ENCODE assay signal across 17 cellular contexts in genomic region chr17:8581002-8581658, GRCh38. TPM values are rescaled to one million over a fixed set of nuclear protein-coding genes. Genes with fewer than 3 reads are reported as not detected.
DNase-seq lines count a peak whose midpoint lies in the region; ATAC-seq, FAIRE-seq and TF ChIP-seq lines count a peak whose summit lies in the region.
"Had no signal": no experiment of that assay in that cellular context is flagged by ENCODE, and none has a peak within 500 bp of the region (broad histone marks: within the 10 kb centered on the region; RNA-seq: fewer than 3 reads in every experiment).

No MANE protein-coding gene starts in this region.

- TF ChIP-seq EP300 in A549 (IDR thresholded peaks at IDR 0.05) = no peak

- TF ChIP-seq RAD21 in A549 (conservative IDR thresholded peaks at IDR 0.05 in 1 of 2, IDR thresholded peaks at IDR 0.05 in 1 of 2) = no peak

- no peak for TF ChIP-seq CTCF in A549 (IDR thresholded peaks at IDR 0.05)

- H3K4me1 ChIP-seq in A549 = no peaks in the 10 kb centered on the region

- H3K27ac ChIP-seq in A549 = no peak overlapping the region
- H3K27ac ChIP-seq: GM23248 had no signal

- FAIRE-seq in A549 (lab: Jason Lieb, UNC) = peak; percentile 76
- peak; percentile 89 for FAIRE-seq in GM12891 (lab: Jason Lieb, UNC)
- FAIRE-seq: colon, K562 had no signal

- ATAC-seq in A549 = no peak
- peak; percentile 74 for ATAC-seq in esophagus mucosa
- no peak for ATAC-seq in GM21723 (IDR thresholded peaks at IDR 0.05; ENCODE audit: unreplicated experiment)
- ATAC-seq: K562; naive thymus-derived CD8-positive, alpha-beta T cell had no signal

- CTCF ChIA-PET in A549 (lab: Yijun Ruan, JAX) = interaction anchor here (0.6 to 1.6 kb wide), 5 partner anchors 9 to 298 kb away, joined by 4 to 7 read pairs (median 4); no protein-coding TSS in a partner anchor

- POLR2A ChIA-PET in A549 (lab: Yijun Ruan, JAX) = no interaction called here

- TF ChIP-seq POLR2A in A549 (IDR thresholded peaks at IDR 0.05; ENCODE audit: low read length) (no peak), GM12891 (IDR thresholded peaks at IDR 0.05; ENCODE audit: low read depth, low read length) (no peak)

- no peak overlapping the region for H3K4me2 ChIP-seq in A549

- no peak overlapping the region for H3K4me3 ChIP-seq in A549
- H3K4me3 ChIP-seq: GM23248, K562, skin epidermis had no signal

- H3K9me3 ChIP-seq in A549 = no peaks in the 10 kb centered on the region

- DNase-seq in A549 (ENCODE audit: low read depth in 1 of 2, low spot score in 1 of 2) (no peak), GM12891 (ENCODE audit: insufficient read length, low spot score) (no peak), NCI-H2171 (lab: John Stamatoyannopoulos, UW) (peak; percentile 29), NOMO-1 treated with DMSO at 0.1 percent for 48 hours (lab: John Stamatoyannopoulos, UW; ENCODE audit: unreplicated experiment) (no peak), NCI-H1436 (lab: John Stamatoyannopoulos, UW) (no peak)
- no peak for DNase-seq in stimulated activated CD8-positive, alpha-beta memory T cell treated with anti-CD3 and anti-CD28 coated beads, Interleukin-4, amount 100 ng/mL, for 48 hours
- DNase-seq: activated gamma-delta T cell; C1 segment of cervical spinal cord; GM23248; immature natural killer cell; naive thymus-derived CD8-positive, alpha-beta T cell; NCI-H446 treated with DMSO at 0.1 percent for 48 hours had no signal

- 82% methylated on average over 5 of the region's 5 CpGs for WGBS in A549 (ENCODE audit: missing lambda C conversion rate)

TF ChIP-seq in A549, 52 proteins besides CTCF, POLR2A, EP300 and RAD21:
- no peak for TF ChIP-seq NR3C1 (IDR thresholded peaks at IDR 0.05)
- no peak for TF ChIP-seq HMGXB4 (CRISPR knock-in tag; IDR thresholded peaks at IDR 0.05; ENCODE audit: borderline replicate concordance)
- no peak for TF ChIP-seq HES2 (IDR thresholded peaks at IDR 0.05)
- no peak for TF ChIP-seq KDM5A (IDR thresholded peaks at IDR 0.05)
- no peak for TF ChIP-seq SMC3 (IDR thresholded peaks at IDR 0.05)
- TF ChIP-seq ATOH8 (CRISPR knock-in tag; IDR thresholded peaks at IDR 0.05; ENCODE audit: low read depth) = no peak
- TF ChIP-seq POLR2AphosphoS2 (conservative IDR thresholded peaks at IDR 0.05; ENCODE audit: low read length) = no peak
- no peak for TF ChIP-seq FOXS1 (CRISPR knock-in tag; IDR thresholded peaks at IDR 0.05)
- no peak for TF ChIP-seq CBX2 (IDR thresholded peaks at IDR 0.05; ENCODE audit: borderline replicate concordance, low read depth)
- no peak for TF ChIP-seq BHLHE40 (IDR thresholded peaks at IDR 0.05; ENCODE audit: low read depth, low read length)
- no peak for TF ChIP-seq E2F6 (IDR thresholded peaks at IDR 0.05; ENCODE audit: borderline replicate concordance, low read depth)
- TF ChIP-seq HOXB5 (CRISPR knock-in tag; IDR thresholded peaks at IDR 0.05) = no peak
- no peak for TF ChIP-seq FOSB (CRISPR knock-in tag; IDR thresholded peaks at IDR 0.05)
- no peak for TF ChIP-seq SREBF2 (IDR thresholded peaks at IDR 0.05)
TF ChIP-seq in A549: peak in this region for 0.

TF ChIP-seq in GM12891, 5 proteins besides CTCF, POLR2A, EP300 and RAD21:
- TF ChIP-seq POU2F2 (IDR thresholded peaks at IDR 0.05; ENCODE audit: low read depth, low read length) (peak; percentile 26; the same call in 1 of the 2 replicates), POLR2AphosphoS5 (IDR thresholded peaks at IDR 0.05; ENCODE audit: low read depth, low read length) (no peak)
TF ChIP-seq in GM12891: peak in this region for 1.

RNA-seq across cellular contexts. Expression of gene MYH10, which starts 49.4 kb away (rescaled TPM):
- polyA plus RNA-seq in A549 (2011; rRNA removed) (28.3 TPM in 2 replicates), A549 (2017; fragmentation: RNase III; extraction: RNeasy Plus Mini Kit Qiagen cat#74134 plus additional on column Dnase treatment) (26.4 to 26.7 TPM (median 26.5 TPM) in 3 replicates)
- 25.3 and 27.1 TPM in 2 replicates for polyA plus RNA-seq in A549 (2012; cell fraction: cytosol; rRNA removed)
- polyA plus RNA-seq in A549 (2012; cell fraction: nucleus; rRNA removed) = 67.6 and 76.0 TPM in 2 replicates
- polyA minus RNA-seq in A549 (2011; rRNA and poly(A)+ RNA removed) = 30.3 and 55.2 TPM in 2 replicates
- polyA plus RNA-seq in GM12891 (2012; ENCODE audit: low read depth, missing spikeins) = 31.0 TPM
- 24.6 TPM for total RNA-seq in esophagus mucosa
